In the genomic region with DNA sequence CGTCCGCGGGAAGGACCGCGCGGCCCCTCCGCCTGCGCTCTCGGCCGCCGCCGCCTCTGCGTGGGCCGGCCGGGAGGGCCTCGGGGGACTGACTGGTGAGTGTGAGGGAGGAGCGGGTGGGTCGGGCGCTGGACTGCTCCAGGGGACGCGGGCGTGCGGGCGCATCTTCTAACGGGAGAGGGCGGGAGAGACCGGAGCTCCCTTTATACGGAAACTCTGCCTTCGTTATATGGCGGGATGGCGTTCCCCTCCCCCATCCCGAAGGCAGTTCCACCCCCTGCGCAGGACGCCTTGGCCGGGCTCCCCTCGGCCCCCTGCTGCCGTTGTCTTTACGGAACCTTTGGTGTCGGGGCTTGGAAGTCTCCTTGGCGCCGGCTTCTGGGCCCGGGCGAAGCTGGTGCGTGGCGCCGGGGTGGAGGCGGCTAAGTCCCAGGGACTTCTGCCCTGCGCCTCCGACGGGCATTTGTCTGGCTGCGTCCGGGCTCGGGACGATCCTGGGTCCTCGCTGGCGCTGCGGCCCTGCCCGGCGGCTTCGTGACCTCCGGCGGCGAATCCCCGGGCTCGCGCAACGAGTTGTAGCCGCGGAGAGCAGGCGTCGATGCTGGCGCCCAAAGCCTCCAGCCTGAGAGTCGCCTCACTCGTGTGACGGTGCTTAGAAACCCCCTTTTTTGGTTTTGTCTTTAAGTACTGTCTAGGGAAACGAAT, we compare ENCODE assay signal across 8 cellular contexts. TPM values are rescaled to one million over a fixed set of nuclear protein-coding genes. Genes with fewer than 3 reads are reported as not detected.
DNase-seq lines count a peak whose midpoint lies in the region; ATAC-seq, FAIRE-seq and TF ChIP-seq lines count a peak whose summit lies in the region.

No MANE protein-coding gene starts in this region.

- H3K27ac ChIP-seq in VCaP (peak overlapping the region; percentile 91), small intestine (ENCODE audit: low read depth in 1 of 2, low read length in 1 of 2) (peak overlapping the region; percentile 89 to 92)

- peak overlapping the region; percentile 90 for H3K27ac Mint-ChIP-seq in MCF 10A (ENCODE audit: low read depth, unreplicated experiment)

- no peaks in the 10 kb centered on the region for H3K4me1 ChIP-seq in small intestine (ENCODE audit: control insufficient read depth in 2 of 2, insufficient read depth in 1 of 2, low read depth in 1 of 2, low read length in 1 of 2)

- no peak for FAIRE-seq in small intestine (lab: Jason Lieb, UNC)

- intact Hi-C loops in MCF 10A (cut with micrococcal nuclease): loop anchor here (1.0 kb wide), 1 partner anchor 235 kb away; no protein-coding TSS in a partner anchor

- DNase-seq in NCI-H1417 (lab: John Stamatoyannopoulos, UW) (peak; percentile 65 to 96 (median 88)), NCI-H1417 treated with DMSO at 0.1 percent for 48 hours (lab: John Stamatoyannopoulos, UW) (no peak), NCI-H1694 (lab: John Stamatoyannopoulos, UW) (peak; percentile 20), MCF 10A (ENCODE audit: unreplicated experiment) (peak; percentile 61), iPS-NIHi11 (ENCODE audit: low spot score) (peak; percentile 77), small intestine (peak; percentile 61)

- POLR2A ChIA-PET in MCF 10A (lab: Yijun Ruan, JAX): interaction anchor here (0.6 to 3.8 kb wide), 18 partner anchors 16 to 397 kb away, joined by 3 to 55 read pairs (median 5); a partner anchor contains a TSS

- H3K27me3 ChIP-seq in small intestine (ENCODE audit: control insufficient read depth in 2 of 2, insufficient read depth in 2 of 2, low read length in 2 of 2): no peaks in the 10 kb centered on the region

- no peak for TF ChIP-seq CTCF in VCaP (conservative IDR thresholded peaks at IDR 0.05)
- TF ChIP-seq CTCF in MCF 10A (IDR thresholded peaks at IDR 0.05; ENCODE audit: unreplicated experiment): no peak

- H3K36me3 ChIP-seq in small intestine (ENCODE audit: control insufficient read depth in 2 of 2, insufficient read depth in 2 of 2, low read length in 2 of 2): no peaks in the 10 kb centered on the region

- H3K9me3 Mint-ChIP-seq in MCF 10A (ENCODE audit: unreplicated experiment): no peaks in the 10 kb centered on the region

- ATAC-seq in HG02840 (IDR thresholded peaks at IDR 0.05; ENCODE audit: low FRiP score, unreplicated experiment): peak; percentile 46

- CTCF ChIA-PET in MCF 10A (lab: Yijun Ruan, JAX): interaction anchor here (0.5 to 2.6 kb wide), 7 partner anchors 23 to 308 kb away, joined by 3 to 18 read pairs (median 5); a partner anchor contains a TSS

- H3K36me3 Mint-ChIP-seq in MCF 10A (ENCODE audit: insufficient read depth, unreplicated experiment): peaks cover 26% of the 10 kb centered on the region

- no TSS peak for BruUV-seq in MCF 10A (replicated peaks; lab: Mats Ljungman, UMichigan)

- 0 to 1% (median 0%) methylated on average over 65 to 76 of the region's 76 CpGs for WGBS in small intestine, 3 donors

- H3K4me1 Mint-ChIP-seq in MCF 10A (ENCODE audit: insufficient read depth, unreplicated experiment): peaks cover 20% of the 10 kb centered on the region

- H3K9me3 ChIP-seq in small intestine (ENCODE audit: control insufficient read depth, low read depth): no peaks in the 10 kb centered on the region

- peak overlapping the region; percentile 98 for H3K4me3 ChIP-seq in small intestine (ENCODE audit: low read depth in 1 of 2, low read length in 2 of 2)

- no peaks in the 10 kb centered on the region for H3K27me3 Mint-ChIP-seq in MCF 10A (ENCODE audit: insufficient read depth, unreplicated experiment)

- H3K4me3 Mint-ChIP-seq in MCF 10A (ENCODE audit: unreplicated experiment): peak overlapping the region; percentile 81

RNA-seq across cellular contexts. Expression of a gene that starts 0.5 kb away (rescaled TPM):
- total RNA-seq in MCF 10A (2022): 35.5 and 52.8 TPM in 2 replicates
- 10 to 100 TPM; 14.3 to 19.9 (median 15.4) TPM for polyA plus RNA-seq in small intestine

RNA-seq across cellular contexts. Expression of a gene that starts 24.2 kb away (rescaled TPM):
- 50.1 and 63.7 TPM in 2 replicates for total RNA-seq in MCF 10A (2022)
- polyA plus RNA-seq in small intestine: 10 to 100 TPM in 2 of 3 donors, 1 to 10 TPM in 1; 10.0 to 19.9 (median 11.0) TPM
